In the genomic region with DNA sequence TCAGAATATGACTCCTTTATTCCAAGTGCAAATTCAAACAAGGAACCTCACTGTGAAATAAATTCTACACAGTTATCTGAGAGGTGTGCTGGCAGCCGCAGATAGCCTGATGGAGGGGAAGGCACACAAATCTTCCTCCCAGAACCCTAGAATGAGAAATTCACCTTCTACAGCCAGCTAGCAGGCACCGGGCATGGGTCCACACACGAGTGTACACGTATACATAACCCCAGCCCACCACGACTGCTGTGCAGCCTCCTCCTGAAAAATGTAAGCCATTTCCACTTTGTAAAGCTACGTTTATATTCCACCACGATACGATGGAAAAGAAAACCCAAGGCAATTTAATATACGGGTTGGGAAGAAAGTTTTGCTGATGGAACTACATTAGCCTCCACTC, we compare ENCODE assay signal across 8 cellular contexts. TPM values are rescaled to one million over a fixed set of nuclear protein-coding genes. Genes with fewer than 3 reads are reported as not detected.
A peak's percentile ranks its signal among the peaks of the same experiment; 100 is the strongest.
DNase-seq lines count a peak whose midpoint lies in the region; ATAC-seq and TF ChIP-seq lines count a peak whose summit lies in the region.

No MANE protein-coding gene starts in this region.

- H3K79me2 ChIP-seq in hepatocyte: peaks cover 57% of the 10 kb centered on the region

- H3K4me2 ChIP-seq in hepatocyte: peak overlapping the region; percentile 79

- no peak for TF ChIP-seq CTCF in cardiac muscle cell (IDR thresholded peaks at IDR 0.05; ENCODE audit: low read depth, low read length)
- no peak for TF ChIP-seq CTCF in hepatocyte (IDR thresholded peaks at IDR 0.05; ENCODE audit: poor library complexity)

- no peaks in the 10 kb centered on the region for H3K9me2 ChIP-seq in hepatocyte (replicated peaks; ENCODE audit: insufficient read depth)

- H3K27me3 ChIP-seq in cardiac muscle cell (no peaks in the 10 kb centered on the region), hepatocyte (no peaks in the 10 kb centered on the region)

- no peaks in the 10 kb centered on the region for H3K9me3 ChIP-seq in cardiac muscle cell (ENCODE audit: low read depth)
- H3K9me3 ChIP-seq in hepatocyte (ENCODE audit: low read depth): no peaks in the 10 kb centered on the region

- H3K27me3 Mint-ChIP-seq in activated T-cell treated with anti-CD3 and anti-CD28 coated beads, Interleukin-2, amount 50 U/mL, for 72 hours (ENCODE audit: low read depth): no peaks in the 10 kb centered on the region
- H3K27me3 Mint-ChIP-seq in stimulated activated memory B cell treated with anti-CD40 and anti-IgM and Interleukin-4, amounts not matched to agents 10 μg/mL and 1 μg/mL and 100 μg/mL, for 72 hours: no peaks in the 10 kb centered on the region

- peak overlapping the region; percentile 96 for H3K4me3 ChIP-seq in cardiac muscle cell
- H3K4me3 ChIP-seq in hepatocyte: peak overlapping the region; percentile 13

- DNase-seq in cardiac muscle cell (ENCODE audit: low read depth in 1 of 2, low spot score in 1 of 2): peak in 1 of 2 donors; percentile 22
- DNase-seq in cardiac septum (ENCODE audit: low spot score): no peak
- DNase-seq in activated T-cell treated with anti-CD3 and anti-CD28 coated beads, Interleukin-2, amount 50 U/mL, for 72 hours: peak in 1 of 2 donors; percentile 2
- DNase-seq in hepatocyte (ENCODE audit: low spot score): peak; percentile 36
- no peak for DNase-seq in activated CD4-positive, CD25-positive, alpha-beta regulatory T cell (lab: John Stamatoyannopoulos, UW)
- DNase-seq in stimulated activated CD4-positive, alpha-beta T cell treated with anti-CD3 and anti-CD28 coated beads, Interleukin-12 subunit alpha, Interleukin-12 subunit beta, amount 100 ng/mL, for 4 hours: no peak

- H4K20me1 ChIP-seq in hepatocyte (ENCODE audit: insufficient read depth, poor library complexity, severe bottlenecking): peaks cover 8% of the 10 kb centered on the region

- peak overlapping the region; percentile 96 for H3K27ac Mint-ChIP-seq in activated T-cell treated with anti-CD3 and anti-CD28 coated beads, Interleukin-2, amount 50 U/mL, for 72 hours
- peak overlapping the region; percentile 74 for H3K27ac Mint-ChIP-seq in stimulated activated memory B cell treated with anti-CD40 and anti-IgM and Interleukin-4, amounts not matched to agents 10 μg/mL and 1 μg/mL and 100 μg/mL, for 72 hours

- WGBS in hepatocyte (ENCODE audit: low lambda C conversion rate, missing lambda C conversion rate): 22% methylated on average over 9 of the region's 9 CpGs

- no peak for ATAC-seq in activated T-cell treated with anti-CD3 and anti-CD28 coated beads, Interleukin-2, amount 50 U/mL, for 72 hours (replicated peaks in 1 of 2)
- no peak for ATAC-seq in stimulated activated memory B cell treated with anti-CD40 and anti-IgM and Interleukin-4, amounts not matched to agents 10 μg/mL and 1 μg/mL and 100 μg/mL, for 72 hours
- no peak for ATAC-seq in HG03521 (IDR thresholded peaks at IDR 0.05; ENCODE audit: unreplicated experiment)

- H3K36me3 Mint-ChIP-seq in activated T-cell treated with anti-CD3 and anti-CD28 coated beads, Interleukin-2, amount 50 U/mL, for 72 hours (ENCODE audit: insufficient read depth in 2 of 2): peaks cover 4 to 26% of the 10 kb centered on the region in 2 donors
- H3K36me3 Mint-ChIP-seq in stimulated activated memory B cell treated with anti-CD40 and anti-IgM and Interleukin-4, amounts not matched to agents 10 μg/mL and 1 μg/mL and 100 μg/mL, for 72 hours: no peaks in the 10 kb centered on the region

- intact Hi-C loops in cardiac septum (cut with DNase I): loop anchor here (10.0 kb wide), 1 partner anchor 204 kb away; a partner anchor contains a TSS

- H3K4me1 ChIP-seq in cardiac muscle cell (ENCODE audit: low read depth) (peaks cover 7% of the 10 kb centered on the region), hepatocyte (ENCODE audit: insufficient read depth) (peaks cover 20% of the 10 kb centered on the region)

- H3K27ac ChIP-seq in cardiac muscle cell (no peak overlapping the region), hepatocyte (peak overlapping the region; percentile 95)

- H3K9me3 Mint-ChIP-seq in activated T-cell treated with anti-CD3 and anti-CD28 coated beads, Interleukin-2, amount 50 U/mL, for 72 hours: no peaks in the 10 kb centered on the region
- H3K9me3 Mint-ChIP-seq in stimulated activated memory B cell treated with anti-CD40 and anti-IgM and Interleukin-4, amounts not matched to agents 10 μg/mL and 1 μg/mL and 100 μg/mL, for 72 hours: no peaks in the 10 kb centered on the region

- H2AFZ ChIP-seq in hepatocyte: peak overlapping the region; percentile 73

- H3K4me1 Mint-ChIP-seq in activated T-cell treated with anti-CD3 and anti-CD28 coated beads, Interleukin-2, amount 50 U/mL, for 72 hours (ENCODE audit: low read depth): peaks cover 42% of the 10 kb centered on the region
- H3K4me1 Mint-ChIP-seq in stimulated activated memory B cell treated with anti-CD40 and anti-IgM and Interleukin-4, amounts not matched to agents 10 μg/mL and 1 μg/mL and 100 μg/mL, for 72 hours: peaks cover 13% of the 10 kb centered on the region

- H3K36me3 ChIP-seq in cardiac muscle cell (peaks cover 4% of the 10 kb centered on the region), hepatocyte (replicated peaks; ENCODE audit: insufficient read depth, low read depth) (no peaks in the 10 kb centered on the region)

- peak overlapping the region; percentile 91 to 96 for H3K4me3 Mint-ChIP-seq in activated T-cell treated with anti-CD3 and anti-CD28 coated beads, Interleukin-2, amount 50 U/mL, for 72 hours
- peak overlapping the region; percentile 91 for H3K4me3 Mint-ChIP-seq in stimulated activated memory B cell treated with anti-CD40 and anti-IgM and Interleukin-4, amounts not matched to agents 10 μg/mL and 1 μg/mL and 100 μg/mL, for 72 hours

RNA-seq across cellular contexts. Expression of a gene that starts 1.8 kb away (rescaled TPM):
- total RNA-seq in cardiac muscle cell (43.6 and 60.8 TPM in 2 replicates), cardiac septum (6.7 TPM), hepatocyte (57.0 and 62.7 TPM in 2 replicates)
- polyA plus RNA-seq in cardiac muscle cell (43.7 and 54.7 TPM in 2 replicates), hepatocyte (50.7 and 57.5 TPM in 2 replicates)
- total RNA-seq in activated T-cell treated with anti-CD3 and anti-CD28 coated beads, Interleukin-2, amount 50 U/mL, for 72 hours: 10 to 100 TPM; 33.8 to 35.0 TPM
